ENCODE assay signal across 8 cellular contexts in the genomic region with DNA sequence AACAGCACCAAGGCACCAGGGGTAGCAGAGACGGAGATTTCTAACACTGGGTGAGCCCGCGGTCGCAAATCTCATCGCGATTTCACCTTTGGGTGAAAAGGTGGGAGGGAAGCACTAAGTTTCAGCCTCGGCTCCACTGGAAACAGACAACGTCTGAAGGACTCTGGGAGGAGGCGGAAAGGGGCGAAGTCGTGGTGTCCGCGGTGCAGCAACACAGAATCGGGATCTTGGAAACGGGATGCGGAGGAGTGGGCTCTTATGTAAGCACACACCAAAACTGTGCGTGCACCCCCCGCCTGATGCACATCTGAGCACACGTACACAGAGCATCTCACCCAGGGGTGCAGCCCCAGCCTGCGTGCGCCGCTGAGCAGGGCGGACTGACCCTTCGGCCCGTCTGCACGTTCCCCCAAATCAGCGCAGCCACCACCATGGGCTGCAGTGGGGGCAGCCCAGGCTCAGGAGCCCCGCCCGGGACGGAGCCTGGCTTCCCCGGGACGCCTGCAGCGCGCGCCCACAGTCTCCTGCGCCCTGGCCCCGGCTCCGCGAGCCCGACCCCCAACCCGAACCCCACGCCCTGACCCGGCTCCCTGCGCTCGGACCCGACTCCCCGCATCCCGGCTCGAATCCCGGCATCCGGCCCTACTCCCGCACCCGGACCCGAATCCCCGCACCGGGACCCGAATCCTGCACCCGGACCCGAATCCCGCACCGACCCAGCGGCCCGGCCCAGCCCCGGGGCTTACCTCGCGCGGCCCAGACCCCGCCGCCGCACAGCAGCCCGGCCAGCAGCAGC. TPM values are rescaled to one million over a fixed set of nuclear protein-coding genes. Genes with fewer than 3 reads are reported as not detected.
A peak's percentile ranks its signal among the peaks of the same experiment; 100 is the strongest.
DNase-seq lines count a peak whose midpoint lies in the region; ATAC-seq and TF ChIP-seq lines count a peak whose summit lies in the region.

No MANE protein-coding gene starts in this region.

- H3K36me3 ChIP-seq in heart left ventricle (no peaks in the 10 kb centered on the region), psoas muscle (ENCODE audit: insufficient read depth in 1 of 2, low read depth in 1 of 2) (no peaks in the 10 kb centered on the region)

- peak overlapping the region; percentile 14 to 93 (median 84) for H3K27ac ChIP-seq in heart left ventricle
- H3K27ac ChIP-seq in psoas muscle, result peak overlapping the region; percentile 83

- H3K4me1 ChIP-seq in heart left ventricle, result peaks cover 12 to 43% (median 35%) of the 10 kb centered on the region in 12 donors
- H3K4me1 ChIP-seq in psoas muscle, result peaks cover 36% of the 10 kb centered on the region

- no peak for TF ChIP-seq POLR2A in heart left ventricle (IDR thresholded peaks at IDR 0.05)

- ATAC-seq in heart left ventricle (peak in 2 of 4 donors; percentile 14 to 16), psoas muscle (peak in 1 of 4 donors; percentile 6), HG02571 (IDR thresholded peaks at IDR 0.05; ENCODE audit: unreplicated experiment) (no peak)

- peak; percentile 71 for DNase-seq in activated effector memory CD4-positive, alpha-beta T cell treated with anti-CD3 and anti-CD28 coated beads, Interleukin-2, amount 50 U/mL, for 16 hours
- no peak for DNase-seq in activated effector memory CD4-positive, alpha-beta T cell treated with Interleukin-2 at 50 U/mL for 16 hours
- DNase-seq in NCI-H1092 (lab: John Stamatoyannopoulos, UW) (peak; percentile 32), heart left ventricle (peak in 3 of 5 donors; percentile 33 to 69 (median 47)), psoas muscle (peak; percentile 41 to 63), GOT3 (lab: John Stamatoyannopoulos, UW) (no peak)
- DNase-seq in activated naive CD4-positive, alpha-beta T cell treated with anti-CD3 and anti-CD28 coated beads, Interleukin-2, amount 50 U/mL, for 16 hours, result peak; percentile 25

- WGBS in heart left ventricle, 4 donors, result 0% methylated on average over 43 to 71 of the region's 71 CpGs
- 0 to 1% (median 1%) methylated on average over 37 to 71 of the region's 71 CpGs for WGBS in psoas muscle, 3 donors

- H3K9me3 ChIP-seq in heart left ventricle (no peaks in the 10 kb centered on the region), psoas muscle (no peaks in the 10 kb centered on the region)

- intact Hi-C loops in heart left ventricle (cut with DNase I), result loop anchor here in 1 of 10 donors (10.0 kb wide), 1 partner anchor 862 kb away; no protein-coding TSS in a partner anchor
- intact Hi-C loops in psoas muscle (cut with DNase I), result loop anchor here in 1 of 2 donors (5.0 kb wide), 1 partner anchor 44 kb away; no protein-coding TSS in a partner anchor

- H3K27me3 ChIP-seq in heart left ventricle (no peaks in the 10 kb centered on the region), psoas muscle (ENCODE audit: insufficient read depth in 3 of 3, low read length in 2 of 3) (no peaks in the 10 kb centered on the region)

- TF ChIP-seq CTCF in heart left ventricle (IDR thresholded peaks at IDR 0.05) (no peak), psoas muscle (IDR thresholded peaks at IDR 0.05) (no peak)

- H3K4me3 ChIP-seq in heart left ventricle (peak overlapping the region; percentile 62 to 98 (median 88)), psoas muscle (peak overlapping the region; percentile 73)

RNA-seq across cellular contexts. Expression of a gene that starts 0.7 kb away (rescaled TPM):
- 10 to 100 TPM; 50.6 to 79.4 (median 64.3) TPM for total RNA-seq in heart left ventricle
- 10 to 100 TPM; 37.6 to 40.5 TPM for polyA plus RNA-seq in heart left ventricle
- total RNA-seq in psoas muscle, result 10 to 100 TPM; 19.7 to 48.7 (median 23.8) TPM
- polyA plus RNA-seq in psoas muscle, result 10 to 100 TPM in 2 of 3 donors, 1 to 10 TPM in 1; 7.3 to 11.0 (median 10.4) TPM

Comparison
In these comparisons a context has a peak if more than half of its experiments do, and no peak if none do; other contexts are left out.
1. DNase-seq: peak in activated effector memory CD4-positive, alpha-beta T cell treated with anti-CD3 and anti-CD28 coated beads, Interleukin-2, amount 50 U/mL, for 16 hours (single experiment), NCI-H1092 (single experiment), activated naive CD4-positive, alpha-beta T cell treated with anti-CD3 and anti-CD28 coated beads, Interleukin-2, amount 50 U/mL, for 16 hours (single experiment), heart left ventricle (3 of 5) and psoas muscle (2 of 2); none in activated effector memory CD4-positive, alpha-beta T cell treated with Interleukin-2 at 50 U/mL for 16 hours (single experiment) and GOT3 (single experiment).